ENCODE assay signal across 1 cellular context in genomic region chr11:68446046-68446725, GRCh38.
TF ChIP-seq lines count a peak whose summit lies in the region.

No MANE protein-coding gene starts in this region.

TF ChIP-seq in H1, 55 proteins besides CTCF, POLR2A, EP300 and RAD21 (continued from another document):
- no peak for TF ChIP-seq ATF2 (IDR thresholded peaks at IDR 0.05; ENCODE audit: low read length)
- TF ChIP-seq CEBPB (IDR thresholded peaks at IDR 0.05; ENCODE audit: low read depth, low read length) = no peak
- TF ChIP-seq KDM1A (IDR thresholded peaks at IDR 0.05; ENCODE audit: borderline replicate concordance, low read length) = no peak
- no peak for TF ChIP-seq TAF7 (optimal IDR thresholded peaks at IDR 0.05; ENCODE audit: borderline replicate concordance, low read depth, low read length)
- no peak for TF ChIP-seq TEAD4 (IDR thresholded peaks at IDR 0.05; ENCODE audit: low read depth, low read length)
- TF ChIP-seq SIN3A (conservative IDR thresholded peaks at IDR 0.05 in 1 of 2, IDR thresholded peaks at IDR 0.05 in 1 of 2; ENCODE audit: low read depth in 1 of 2, low read length in 2 of 2) = no peak
- no peak for TF ChIP-seq RNF2 (IDR thresholded peaks at IDR 0.05; ENCODE audit: borderline replicate concordance, low read depth, low read length, missing control alignments, poor library complexity, severe bottlenecking)
- TF ChIP-seq CBX5 (IDR thresholded peaks at IDR 0.05; ENCODE audit: low read depth, low read length) = no peak
- TF ChIP-seq MAFK (IDR thresholded peaks at IDR 0.05; ENCODE audit: low read depth, low read length) = no peak
- no peak for TF ChIP-seq POLR2AphosphoS5 (IDR thresholded peaks at IDR 0.05; ENCODE audit: low read depth, low read length)
- no peak for TF ChIP-seq RFX5 (IDR thresholded peaks at IDR 0.05; ENCODE audit: borderline replicate concordance, low read depth, low read length)
TF ChIP-seq in H1: peak in this region for 0.
